27 cellular contexts compared by ENCODE assay signal in genomic region chrX:15293471-15293870, GRCh38. TPM values are rescaled to one million over a fixed set of nuclear protein-coding genes. Genes with fewer than 3 reads are reported as not detected.
"Had no signal": no experiment of that assay in that cellular context is flagged by ENCODE, and none has a peak within 500 bp of the region (broad histone marks: within the 10 kb centered on the region; RNA-seq: fewer than 3 reads in every experiment).

No MANE protein-coding gene starts in this region.

- DNase-seq: activated CD4-positive, alpha-beta T cell treated with anti-CD3 and anti-CD28 coated beads, Interleukin-2, amount 10 ng/mL, durations not matched to agents 24 days and 14 days; activated CD8-positive, alpha-beta memory T cell treated with anti-CD3 and anti-CD28 coated beads, Interleukin-2, amount 10 ng/mL, durations not matched to agents 7 days and 5 days; activated CD8-positive, alpha-beta T cell treated with anti-CD3 and anti-CD28 coated beads for 36 hours; activated gamma-delta T cell; activated T-cell treated with anti-CD3 and anti-CD28 coated beads for 4 hours; aorta; caudate nucleus; effector CD8-positive, alpha-beta T cell; gastrocnemius medialis; hippocampal formation; kidney glomerular epithelial cell; left lung; right cardiac atrium; stimulated activated CD4-positive, alpha-beta T cell treated with anti-CD3 and anti-CD28 coated beads, Interleukin-12 subunit alpha, Interleukin-12 subunit beta, amount 100 ng/mL, for 4 hours; stimulated activated CD4-positive, alpha-beta T cell treated with anti-CD3 and anti-CD28 coated beads, Interleukin-4, amount 100 ng/mL, for 4 hours; stimulated activated naive CD8-positive, alpha-beta T cell treated with anti-CD3 and anti-CD28 coated beads, Interleukin-15, Interleukin-2, amounts not matched to agents 100 U/mL and 50 U/mL, for 24 hours; T-helper 9 cell; upper lobe of left lung had no signal

- H3K27me3 ChIP-seq: gastrocnemius medialis, left lung, upper lobe of left lung had no signal

- ATAC-seq: activated CD4-positive, CD25-positive, alpha-beta regulatory T cell treated with anti-CD3 and anti-CD28 coated beads, Interleukin-2, amount 50 U/mL, for 24 hours; activated CD8-positive, alpha-beta memory T cell treated with anti-CD3 and anti-CD28 coated beads, Interleukin-2, amount 10 ng/mL, durations not matched to agents 7 days and 5 days; activated CD8-positive, alpha-beta T cell treated with anti-CD3 and anti-CD28 coated beads for 36 hours; esophagus mucosa; gastrocnemius medialis; left lung; right cardiac atrium; stimulated activated naive CD8-positive, alpha-beta T cell treated with anti-CD3 and anti-CD28 coated beads, Interleukin-15, Interleukin-2, amounts not matched to agents 100 U/mL and 50 U/mL, for 24 hours had no signal

- H3K36me3 ChIP-seq: left lung, upper lobe of left lung had no signal

- H3K4me1 ChIP-seq: left lung, parathyroid adenoma had no signal

- H3K4me3 ChIP-seq: gastrocnemius medialis, left lung, lung, upper lobe of left lung had no signal

- H3K27ac ChIP-seq: left lung, parathyroid adenoma, upper lobe of left lung had no signal

- H3K9me3 ChIP-seq: gastrocnemius medialis, left lung, upper lobe of left lung had no signal

RNA-seq across cellular contexts. Expression of gene ASB11, which starts 22.0 kb away (rescaled TPM):
- total RNA-seq: activated CD4-positive, alpha-beta T cell treated with anti-CD3 and anti-CD28 coated beads, Interleukin-2, amount 10 ng/mL, durations not matched to agents 24 days and 14 days; activated CD8-positive, alpha-beta memory T cell treated with anti-CD3 and anti-CD28 coated beads, Interleukin-2, amount 10 ng/mL, durations not matched to agents 7 days and 5 days; activated CD8-positive, alpha-beta T cell treated with anti-CD3 and anti-CD28 coated beads for 36 hours; activated T-helper 1 cell treated with anti-CD3 and anti-CD28 coated beads, Interleukin-12 subunit alpha, Interleukin-12 subunit beta, Interleukin-2, Interleukin-4 antibody, amounts not matched to agents 30 ng/mL and 10 ng/mL and 1 ng/mL, durations not matched to agents 14 hours and 24 hours and 36 hours; aorta; dermis blood vessel endothelial cell; esophagus mucosa; mesothelial cell of epicardium; pulmonary artery endothelial cell; T-helper 1 cell treated with Interleukin-12 subunit alpha and Interleukin-12 subunit beta and Interleukin-4 antibody, amounts not matched to agents 30 ng/mL and 1 ng/mL, for 36 hours had no signal
- polyA plus RNA-seq: aorta had no signal

RNA-seq across cellular contexts. Expression of gene ASB9, which starts 23.6 kb away (rescaled TPM):
- total RNA-seq: activated T-helper 1 cell treated with anti-CD3 and anti-CD28 coated beads, Interleukin-12 subunit alpha, Interleukin-12 subunit beta, Interleukin-2, Interleukin-4 antibody, amounts not matched to agents 30 ng/mL and 10 ng/mL and 1 ng/mL, durations not matched to agents 14 hours and 24 hours and 36 hours had no signal
